ENCODE assay signal across 9 cellular contexts in the genomic region with DNA sequence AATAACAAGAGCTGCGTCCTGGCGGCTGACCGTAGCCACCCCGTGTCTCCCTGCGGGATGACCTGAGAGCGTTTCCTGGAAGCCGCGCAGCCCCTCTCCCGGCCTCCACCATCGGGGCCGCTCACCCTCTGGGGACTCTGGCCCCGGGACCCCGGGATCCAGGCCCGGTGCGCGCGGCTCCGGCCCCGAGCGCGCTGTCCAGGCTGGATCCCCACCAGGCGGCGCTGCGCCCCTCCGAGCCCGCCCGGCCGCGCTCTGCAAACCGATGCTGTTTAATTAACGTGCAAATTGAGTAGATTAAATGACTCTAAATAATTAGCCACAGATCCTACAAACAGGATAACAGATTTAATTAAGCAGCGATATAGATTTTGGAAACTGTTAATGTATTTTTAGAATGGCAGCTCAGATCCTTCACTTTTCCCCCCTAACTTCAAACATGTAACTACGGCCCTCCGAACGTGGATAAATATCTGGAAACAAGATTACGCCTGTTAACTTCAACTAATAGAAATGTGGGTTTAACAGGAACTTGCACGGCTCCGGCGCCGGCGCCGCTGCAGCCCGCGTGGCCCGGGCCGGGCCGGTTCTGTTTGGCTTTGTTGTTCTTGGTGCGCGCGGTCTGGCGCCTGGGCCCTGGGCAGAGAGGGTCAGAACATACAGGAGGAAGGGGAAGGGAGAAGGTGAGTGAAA. TPM values are rescaled to one million over a fixed set of nuclear protein-coding genes. Genes with fewer than 3 reads are reported as not detected.
A peak's percentile ranks its signal among the peaks of the same experiment; 100 is the strongest.
DNase-seq lines count a peak whose midpoint lies in the region; ATAC-seq and TF ChIP-seq lines count a peak whose summit lies in the region.
"Had no signal": no experiment of that assay in that cellular context is flagged by ENCODE, and none has a peak within 500 bp of the region (broad histone marks: within the 10 kb centered on the region; RNA-seq: fewer than 3 reads in every experiment).

No MANE protein-coding gene starts in this region.

- ATAC-seq in psoas muscle, result peak in 2 of 4 donors; percentile 42 to 52
- ATAC-seq in GM21786 (IDR thresholded peaks at IDR 0.05; ENCODE audit: unreplicated experiment), result no peak
- no peak for ATAC-seq in HG02885 (IDR thresholded peaks at IDR 0.05; ENCODE audit: poor library complexity, unreplicated experiment)

- no peak for TF ChIP-seq POLR2A in erythroblast (IDR thresholded peaks at IDR 0.05; ENCODE audit: low read length)

- no peaks in the 10 kb centered on the region for H3K4me1 ChIP-seq in psoas muscle

- no peak overlapping the region for H3K27ac ChIP-seq in psoas muscle

- peaks cover 10 to 86% (median 40%) of the 10 kb centered on the region in 3 donors for H3K27me3 ChIP-seq in psoas muscle (ENCODE audit: insufficient read depth in 3 of 3, low read length in 2 of 3)

- 20 to 24% (median 21%) methylated on average over 46 to 51 of the region's 51 CpGs for WGBS in psoas muscle, 3 donors

- no peak overlapping the region for H3K4me3 ChIP-seq in psoas muscle

- H3K36me3 ChIP-seq in psoas muscle (ENCODE audit: insufficient read depth in 1 of 2, low read depth in 1 of 2), result no peaks in the 10 kb centered on the region

- H3K9me3 ChIP-seq in psoas muscle, result no peaks in the 10 kb centered on the region

- peak; percentile 67 for TF ChIP-seq CTCF in psoas muscle (IDR thresholded peaks at IDR 0.05)

- DNase-seq in NCI-H748 (lab: John Stamatoyannopoulos, UW; ENCODE audit: unreplicated experiment) (peak; percentile 40), NCI-H748 treated with DMSO at 0.1 percent for 48 hours (lab: John Stamatoyannopoulos, UW) (no peak), erythroblast (lab: John Stamatoyannopoulos, UW) (peak; percentile 53 to 72), psoas muscle (no peak), NCI-H1694 treated with DMSO at 0.1 percent for 48 hours (lab: John Stamatoyannopoulos, UW) (no peak)
- peak; percentile 45 to 50 for DNase-seq in activated CD4-positive, alpha-beta T cell treated with anti-CD3 and anti-CD28 coated beads, Interleukin-2, amount 50 U/mL, for 48 hours

- intact Hi-C loops in psoas muscle (cut with DNase I), result loop anchor here (10.0 kb wide), 3 partner anchors 189 to 249 kb away; no protein-coding TSS in a partner anchor

RNA-seq across cellular contexts. Expression of a gene that starts 7.1 kb away (rescaled TPM):
- total RNA-seq in psoas muscle, result not detected
- polyA plus RNA-seq in psoas muscle, result not detected
- total RNA-seq: renal cortical epithelial cell had no signal

Comparison
In these comparisons a context has a peak if more than half of its experiments do, and no peak if none do; other contexts are left out.
1. DNase-seq: peak in NCI-H748 (single experiment), activated CD4-positive, alpha-beta T cell treated with anti-CD3 and anti-CD28 coated beads, Interleukin-2, amount 50 U/mL, for 48 hours (2 of 2) and erythroblast (2 of 2); none in NCI-H748 treated with DMSO at 0.1 percent for 48 hours (single experiment), psoas muscle (0 of 2) and NCI-H1694 treated with DMSO at 0.1 percent for 48 hours (single experiment).